ENCODE assay signal across 1 cellular context in genomic region chrX:40108084-40108958, GRCh38.
TF ChIP-seq lines count a peak whose summit lies in the region.

No MANE protein-coding gene starts in this region.

TF ChIP-seq in GM23338, 12 proteins besides CTCF, POLR2A, EP300 and RAD21 (continued from another document):
- no peak for TF ChIP-seq ETS1 (IDR thresholded peaks at IDR 0.05)
- no peak for TF ChIP-seq STAT1 (IDR thresholded peaks at IDR 0.05; ENCODE audit: unreplicated experiment)
- no peak for TF ChIP-seq EZH2 (IDR thresholded peaks at IDR 0.05; ENCODE audit: low read depth, unreplicated experiment)
- TF ChIP-seq NANOG (IDR thresholded peaks at IDR 0.05; ENCODE audit: borderline replicate concordance), result no peak
